Comparison of ENCODE assay signal across 1 cellular context in the genomic region with DNA sequence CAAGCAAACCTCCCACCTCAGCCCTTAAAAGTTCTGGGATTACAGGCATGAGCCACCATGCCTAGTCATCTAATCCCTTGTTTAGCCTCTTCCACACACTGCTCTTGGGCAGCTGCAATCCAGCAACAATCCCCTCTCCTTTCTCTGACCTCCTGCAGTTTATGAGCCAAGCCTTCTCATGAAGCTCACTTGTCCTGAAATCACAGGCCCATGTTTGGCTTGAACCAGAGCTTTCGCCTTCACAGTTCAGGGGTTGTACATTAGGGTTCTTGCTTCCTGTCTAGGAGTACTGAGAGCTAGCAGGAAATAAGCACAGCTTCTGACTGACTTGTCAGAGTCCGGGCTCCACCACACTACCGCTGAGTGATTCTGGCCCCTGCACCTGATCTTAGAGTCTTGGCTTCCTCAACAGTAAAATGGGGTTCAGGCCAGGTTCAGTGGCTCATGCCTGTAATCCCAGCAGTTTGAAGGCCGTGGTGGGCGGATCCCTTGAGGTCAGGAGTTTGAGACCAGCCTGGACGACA.
TF ChIP-seq lines count a peak whose summit lies in the region.

No MANE protein-coding gene starts in this region.

TF ChIP-seq in K562, 482 proteins besides CTCF, POLR2A, EP300 and RAD21 (continued from another document and continues in another):
- TF ChIP-seq, protein P1, sequence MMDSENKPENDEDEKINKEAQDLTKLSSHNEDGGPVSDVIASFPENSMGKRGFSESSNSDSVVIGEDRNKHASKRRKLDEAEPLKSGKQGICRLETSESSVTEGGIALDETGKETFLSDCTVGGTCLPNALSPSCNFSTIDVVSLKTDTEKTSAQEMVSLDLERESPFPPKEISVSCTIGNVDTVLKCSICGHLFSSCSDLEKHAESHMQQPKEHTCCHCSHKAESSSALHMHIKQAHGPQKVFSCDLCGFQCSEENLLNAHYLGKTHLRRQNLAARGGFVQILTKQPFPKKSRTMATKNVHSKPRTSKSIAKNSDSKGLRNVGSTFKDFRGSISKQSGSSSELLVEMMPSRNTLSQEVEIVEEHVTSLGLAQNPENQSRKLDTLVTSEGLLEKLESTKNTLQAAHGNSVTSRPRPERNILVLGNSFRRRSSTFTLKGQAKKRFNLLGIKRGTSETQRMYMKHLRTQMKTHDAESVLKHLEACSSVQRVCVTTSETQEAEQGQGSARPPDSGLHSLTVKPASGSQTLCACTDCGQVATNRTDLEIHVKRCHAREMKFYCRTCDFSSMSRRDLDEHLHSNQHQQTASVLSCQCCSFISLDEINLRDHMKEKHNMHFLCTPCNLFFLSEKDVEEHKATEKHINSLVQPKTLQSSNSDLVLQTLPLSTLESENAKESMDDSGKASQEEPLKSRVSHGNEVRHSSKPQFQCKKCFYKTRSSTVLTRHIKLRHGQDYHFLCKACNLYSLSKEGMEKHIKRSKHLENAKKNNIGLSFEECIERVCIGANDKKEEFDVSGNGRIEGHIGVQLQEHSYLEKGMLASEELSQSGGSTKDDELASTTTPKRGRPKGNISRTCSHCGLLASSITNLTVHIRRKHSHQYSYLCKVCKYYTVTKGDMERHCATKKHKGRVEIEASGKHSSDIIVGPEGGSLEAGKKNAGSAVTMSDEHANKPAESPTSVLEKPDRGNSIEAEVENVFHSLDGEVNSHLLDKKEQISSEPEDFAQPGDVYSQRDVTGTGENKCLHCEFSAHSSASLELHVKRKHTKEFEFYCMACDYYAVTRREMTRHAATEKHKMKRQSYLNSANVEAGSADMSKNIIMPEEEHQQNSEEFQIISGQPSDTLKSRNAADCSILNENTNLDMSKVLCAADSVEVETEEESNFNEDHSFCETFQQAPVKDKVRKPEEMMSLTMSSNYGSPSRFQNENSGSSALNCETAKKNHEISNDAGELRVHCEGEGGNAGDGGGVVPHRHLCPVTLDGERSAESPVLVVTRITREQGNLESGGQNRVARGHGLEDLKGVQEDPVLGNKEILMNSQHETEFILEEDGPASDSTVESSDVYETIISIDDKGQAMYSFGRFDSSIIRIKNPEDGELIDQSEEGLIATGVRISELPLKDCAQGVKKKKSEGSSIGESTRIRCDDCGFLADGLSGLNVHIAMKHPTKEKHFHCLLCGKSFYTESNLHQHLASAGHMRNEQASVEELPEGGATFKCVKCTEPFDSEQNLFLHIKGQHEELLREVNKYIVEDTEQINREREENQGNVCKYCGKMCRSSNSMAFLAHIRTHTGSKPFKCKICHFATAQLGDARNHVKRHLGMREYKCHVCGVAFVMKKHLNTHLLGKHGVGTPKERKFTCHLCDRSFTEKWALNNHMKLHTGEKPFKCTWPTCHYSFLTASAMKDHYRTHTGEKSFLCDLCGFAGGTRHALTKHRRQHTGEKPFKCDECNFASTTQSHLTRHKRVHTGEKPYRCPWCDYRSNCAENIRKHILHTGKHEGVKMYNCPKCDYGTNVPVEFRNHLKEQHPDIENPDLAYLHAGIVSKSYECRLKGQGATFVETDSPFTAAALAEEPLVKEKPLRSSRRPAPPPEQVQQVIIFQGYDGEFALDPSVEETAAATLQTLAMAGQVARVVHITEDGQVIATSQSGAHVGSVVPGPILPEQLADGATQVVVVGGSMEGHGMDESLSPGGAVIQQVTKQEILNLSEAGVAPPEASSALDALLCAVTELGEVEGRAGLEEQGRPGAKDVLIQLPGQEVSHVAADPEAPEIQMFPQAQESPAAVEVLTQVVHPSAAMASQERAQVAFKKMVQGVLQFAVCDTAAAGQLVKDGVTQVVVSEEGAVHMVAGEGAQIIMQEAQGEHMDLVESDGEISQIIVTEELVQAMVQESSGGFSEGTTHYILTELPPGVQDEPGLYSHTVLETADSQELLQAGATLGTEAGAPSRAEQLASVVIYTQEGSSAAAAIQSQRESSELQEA (IDR thresholded peaks at IDR 0.05; ENCODE audit: low read depth) = no peak
- TF ChIP-seq EHMT2 (IDR thresholded peaks at IDR 0.05) (no peak), GATA2 (CRISPR knock-in tag; IDR thresholded peaks at IDR 0.05) (no peak), NFE2 (IDR thresholded peaks at IDR 0.05; ENCODE audit: low read depth) (peak; percentile 66), NR2C2 (CRISPR knock-in tag; IDR thresholded peaks at IDR 0.05) (no peak), NR2C2 (tag; IDR thresholded peaks at IDR 0.05) (peak; percentile 45; the same call in 1 of the 2 replicates), MAFG (tag; conservative IDR thresholded peaks at IDR 0.05) (0 out of 2 replicates have a peak, but pooled peaks have one; percentile 11), ZNF707 (CRISPR knock-in tag; conservative IDR thresholded peaks at IDR 0.05) (no peak), PHB (CRISPR knock-in tag; IDR thresholded peaks at IDR 0.05) (no peak), ZNF175 (CRISPR knock-in tag; IDR thresholded peaks at IDR 0.05; ENCODE audit: low read depth) (no peak), POLR2AphosphoS2 (IDR thresholded peaks at IDR 0.05; ENCODE audit: low read length) (no peak), KLF13 (tag; IDR thresholded peaks at IDR 0.05; ENCODE audit: borderline replicate concordance, low read depth) (no peak), HEY1 (CRISPR knock-in tag; IDR thresholded peaks at IDR 0.05; ENCODE audit: borderline replicate concordance) (no peak), TOE1 (IDR thresholded peaks at IDR 0.05; ENCODE audit: borderline replicate concordance) (no peak), TOE1 (CRISPR knock-in tag; IDR thresholded peaks at IDR 0.05; ENCODE audit: borderline replicate concordance, low read depth) (no peak), TAF1 (IDR thresholded peaks at IDR 0.05; ENCODE audit: control insufficient read depth, extremely low read depth, insufficient read depth, low read length, severe bottlenecking) (peak; percentile 9), NR2C1 (IDR thresholded peaks at IDR 0.05) (0 out of 2 replicates have a peak, but pooled peaks have one; percentile 22), NR2C1 (tag; IDR thresholded peaks at IDR 0.05) (no peak), PYGO2 (tag; IDR thresholded peaks at IDR 0.05) (no peak), ERF (CRISPR knock-in tag; IDR thresholded peaks at IDR 0.05) (no peak), KAT8 (IDR thresholded peaks at IDR 0.05; ENCODE audit: low read depth) (no peak), SMAD4 (CRISPR knock-in tag; conservative IDR thresholded peaks at IDR 0.05) (peak; percentile 56; the same call in 1 of the 2 replicates), ZNF561 (CRISPR knock-in tag; conservative IDR thresholded peaks at IDR 0.05) (no peak), EGR1 (conservative IDR thresholded peaks at IDR 0.05) (peak; percentile 27; the same call in 1 of the 2 replicates)
- TF ChIP-seq, protein P2, sequence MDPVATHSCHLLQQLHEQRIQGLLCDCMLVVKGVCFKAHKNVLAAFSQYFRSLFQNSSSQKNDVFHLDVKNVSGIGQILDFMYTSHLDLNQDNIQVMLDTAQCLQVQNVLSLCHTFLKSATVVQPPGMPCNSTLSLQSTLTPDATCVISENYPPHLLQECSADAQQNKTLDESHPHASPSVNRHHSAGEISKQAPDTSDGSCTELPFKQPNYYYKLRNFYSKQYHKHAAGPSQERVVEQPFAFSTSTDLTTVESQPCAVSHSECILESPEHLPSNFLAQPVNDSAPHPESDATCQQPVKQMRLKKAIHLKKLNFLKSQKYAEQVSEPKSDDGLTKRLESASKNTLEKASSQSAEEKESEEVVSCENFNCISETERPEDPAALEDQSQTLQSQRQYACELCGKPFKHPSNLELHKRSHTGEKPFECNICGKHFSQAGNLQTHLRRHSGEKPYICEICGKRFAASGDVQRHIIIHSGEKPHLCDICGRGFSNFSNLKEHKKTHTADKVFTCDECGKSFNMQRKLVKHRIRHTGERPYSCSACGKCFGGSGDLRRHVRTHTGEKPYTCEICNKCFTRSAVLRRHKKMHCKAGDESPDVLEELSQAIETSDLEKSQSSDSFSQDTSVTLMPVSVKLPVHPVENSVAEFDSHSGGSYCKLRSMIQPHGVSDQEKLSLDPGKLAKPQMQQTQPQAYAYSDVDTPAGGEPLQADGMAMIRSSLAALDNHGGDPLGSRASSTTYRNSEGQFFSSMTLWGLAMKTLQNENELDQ (CRISPR knock-in tag; IDR thresholded peaks at IDR 0.05; ENCODE audit: borderline replicate concordance) = no peak
- TF ChIP-seq, protein P3, sequence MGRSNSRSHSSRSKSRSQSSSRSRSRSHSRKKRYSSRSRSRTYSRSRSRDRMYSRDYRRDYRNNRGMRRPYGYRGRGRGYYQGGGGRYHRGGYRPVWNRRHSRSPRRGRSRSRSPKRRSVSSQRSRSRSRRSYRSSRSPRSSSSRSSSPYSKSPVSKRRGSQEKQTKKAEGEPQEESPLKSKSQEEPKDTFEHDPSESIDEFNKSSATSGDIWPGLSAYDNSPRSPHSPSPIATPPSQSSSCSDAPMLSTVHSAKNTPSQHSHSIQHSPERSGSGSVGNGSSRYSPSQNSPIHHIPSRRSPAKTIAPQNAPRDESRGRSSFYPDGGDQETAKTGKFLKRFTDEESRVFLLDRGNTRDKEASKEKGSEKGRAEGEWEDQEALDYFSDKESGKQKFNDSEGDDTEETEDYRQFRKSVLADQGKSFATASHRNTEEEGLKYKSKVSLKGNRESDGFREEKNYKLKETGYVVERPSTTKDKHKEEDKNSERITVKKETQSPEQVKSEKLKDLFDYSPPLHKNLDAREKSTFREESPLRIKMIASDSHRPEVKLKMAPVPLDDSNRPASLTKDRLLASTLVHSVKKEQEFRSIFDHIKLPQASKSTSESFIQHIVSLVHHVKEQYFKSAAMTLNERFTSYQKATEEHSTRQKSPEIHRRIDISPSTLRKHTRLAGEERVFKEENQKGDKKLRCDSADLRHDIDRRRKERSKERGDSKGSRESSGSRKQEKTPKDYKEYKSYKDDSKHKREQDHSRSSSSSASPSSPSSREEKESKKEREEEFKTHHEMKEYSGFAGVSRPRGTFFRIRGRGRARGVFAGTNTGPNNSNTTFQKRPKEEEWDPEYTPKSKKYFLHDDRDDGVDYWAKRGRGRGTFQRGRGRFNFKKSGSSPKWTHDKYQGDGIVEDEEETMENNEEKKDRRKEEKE (IDR thresholded peaks at IDR 0.05; ENCODE audit: borderline replicate concordance in 1 of 2, control insufficient read depth in 1 of 2, low read depth in 2 of 2, low read length in 1 of 2) = no peak
- TF ChIP-seq, protein P4, sequence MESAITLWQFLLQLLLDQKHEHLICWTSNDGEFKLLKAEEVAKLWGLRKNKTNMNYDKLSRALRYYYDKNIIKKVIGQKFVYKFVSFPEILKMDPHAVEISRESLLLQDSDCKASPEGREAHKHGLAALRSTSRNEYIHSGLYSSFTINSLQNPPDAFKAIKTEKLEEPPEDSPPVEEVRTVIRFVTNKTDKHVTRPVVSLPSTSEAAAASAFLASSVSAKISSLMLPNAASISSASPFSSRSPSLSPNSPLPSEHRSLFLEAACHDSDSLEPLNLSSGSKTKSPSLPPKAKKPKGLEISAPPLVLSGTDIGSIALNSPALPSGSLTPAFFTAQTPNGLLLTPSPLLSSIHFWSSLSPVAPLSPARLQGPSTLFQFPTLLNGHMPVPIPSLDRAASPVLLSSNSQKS (CRISPR knock-in tag; IDR thresholded peaks at IDR 0.05) = no peak
- TF ChIP-seq, protein P5, sequence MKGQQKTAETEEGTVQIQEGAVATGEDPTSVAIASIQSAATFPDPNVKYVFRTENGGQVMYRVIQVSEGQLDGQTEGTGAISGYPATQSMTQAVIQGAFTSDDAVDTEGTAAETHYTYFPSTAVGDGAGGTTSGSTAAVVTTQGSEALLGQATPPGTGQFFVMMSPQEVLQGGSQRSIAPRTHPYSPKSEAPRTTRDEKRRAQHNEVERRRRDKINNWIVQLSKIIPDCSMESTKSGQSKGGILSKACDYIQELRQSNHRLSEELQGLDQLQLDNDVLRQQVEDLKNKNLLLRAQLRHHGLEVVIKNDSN (CRISPR knock-in tag; IDR thresholded peaks at IDR 0.05) = no peak
- TF ChIP-seq, protein P6, sequence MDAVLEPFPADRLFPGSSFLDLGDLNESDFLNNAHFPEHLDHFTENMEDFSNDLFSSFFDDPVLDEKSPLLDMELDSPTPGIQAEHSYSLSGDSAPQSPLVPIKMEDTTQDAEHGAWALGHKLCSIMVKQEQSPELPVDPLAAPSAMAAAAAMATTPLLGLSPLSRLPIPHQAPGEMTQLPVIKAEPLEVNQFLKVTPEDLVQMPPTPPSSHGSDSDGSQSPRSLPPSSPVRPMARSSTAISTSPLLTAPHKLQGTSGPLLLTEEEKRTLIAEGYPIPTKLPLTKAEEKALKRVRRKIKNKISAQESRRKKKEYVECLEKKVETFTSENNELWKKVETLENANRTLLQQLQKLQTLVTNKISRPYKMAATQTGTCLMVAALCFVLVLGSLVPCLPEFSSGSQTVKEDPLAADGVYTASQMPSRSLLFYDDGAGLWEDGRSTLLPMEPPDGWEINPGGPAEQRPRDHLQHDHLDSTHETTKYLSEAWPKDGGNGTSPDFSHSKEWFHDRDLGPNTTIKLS (IDR thresholded peaks at IDR 0.05; ENCODE audit: borderline replicate concordance, low read depth) = no peak
- TF ChIP-seq, protein P7, sequence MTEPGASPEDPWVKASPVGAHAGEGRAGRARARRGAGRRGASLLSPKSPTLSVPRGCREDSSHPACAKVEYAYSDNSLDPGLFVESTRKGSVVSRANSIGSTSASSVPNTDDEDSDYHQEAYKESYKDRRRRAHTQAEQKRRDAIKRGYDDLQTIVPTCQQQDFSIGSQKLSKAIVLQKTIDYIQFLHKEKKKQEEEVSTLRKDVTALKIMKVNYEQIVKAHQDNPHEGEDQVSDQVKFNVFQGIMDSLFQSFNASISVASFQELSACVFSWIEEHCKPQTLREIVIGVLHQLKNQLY (CRISPR knock-in tag; conservative IDR thresholded peaks at IDR 0.05) = no peak
- TF ChIP-seq, protein P8, sequence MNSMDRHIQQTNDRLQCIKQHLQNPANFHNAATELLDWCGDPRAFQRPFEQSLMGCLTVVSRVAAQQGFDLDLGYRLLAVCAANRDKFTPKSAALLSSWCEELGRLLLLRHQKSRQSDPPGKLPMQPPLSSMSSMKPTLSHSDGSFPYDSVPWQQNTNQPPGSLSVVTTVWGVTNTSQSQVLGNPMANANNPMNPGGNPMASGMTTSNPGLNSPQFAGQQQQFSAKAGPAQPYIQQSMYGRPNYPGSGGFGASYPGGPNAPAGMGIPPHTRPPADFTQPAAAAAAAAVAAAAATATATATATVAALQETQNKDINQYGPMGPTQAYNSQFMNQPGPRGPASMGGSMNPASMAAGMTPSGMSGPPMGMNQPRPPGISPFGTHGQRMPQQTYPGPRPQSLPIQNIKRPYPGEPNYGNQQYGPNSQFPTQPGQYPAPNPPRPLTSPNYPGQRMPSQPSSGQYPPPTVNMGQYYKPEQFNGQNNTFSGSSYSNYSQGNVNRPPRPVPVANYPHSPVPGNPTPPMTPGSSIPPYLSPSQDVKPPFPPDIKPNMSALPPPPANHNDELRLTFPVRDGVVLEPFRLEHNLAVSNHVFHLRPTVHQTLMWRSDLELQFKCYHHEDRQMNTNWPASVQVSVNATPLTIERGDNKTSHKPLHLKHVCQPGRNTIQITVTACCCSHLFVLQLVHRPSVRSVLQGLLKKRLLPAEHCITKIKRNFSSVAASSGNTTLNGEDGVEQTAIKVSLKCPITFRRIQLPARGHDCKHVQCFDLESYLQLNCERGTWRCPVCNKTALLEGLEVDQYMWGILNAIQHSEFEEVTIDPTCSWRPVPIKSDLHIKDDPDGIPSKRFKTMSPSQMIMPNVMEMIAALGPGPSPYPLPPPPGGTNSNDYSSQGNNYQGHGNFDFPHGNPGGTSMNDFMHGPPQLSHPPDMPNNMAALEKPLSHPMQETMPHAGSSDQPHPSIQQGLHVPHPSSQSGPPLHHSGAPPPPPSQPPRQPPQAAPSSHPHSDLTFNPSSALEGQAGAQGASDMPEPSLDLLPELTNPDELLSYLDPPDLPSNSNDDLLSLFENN (IDR thresholded peaks at IDR 0.05; ENCODE audit: low read depth in 2 of 2, low read length in 2 of 2) = no peak
